Comparison of ENCODE assay signal across 1 cellular context in the genomic region with DNA sequence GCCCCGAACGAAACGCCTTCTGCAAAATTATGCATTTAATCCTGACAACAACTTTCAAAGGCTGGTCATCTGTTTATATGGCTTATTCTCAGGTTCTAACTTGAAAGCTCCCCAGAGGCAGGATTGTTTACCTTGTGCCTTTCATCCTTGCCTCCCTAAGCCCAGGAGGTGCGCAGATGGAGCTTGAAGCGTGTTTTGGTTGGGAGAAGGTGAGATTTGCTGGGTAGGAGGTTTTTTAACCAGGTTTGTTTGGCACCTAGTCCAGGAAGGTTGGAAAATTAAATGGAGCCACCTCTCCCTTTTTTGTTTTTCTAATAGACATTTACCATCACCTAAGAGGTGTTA.
TF ChIP-seq lines count a peak whose summit lies in the region.

No MANE protein-coding gene starts in this region.

TF ChIP-seq in GM23338, 12 proteins besides CTCF, POLR2A, EP300 and RAD21 (continued from another document):
- TF ChIP-seq, protein P1, sequence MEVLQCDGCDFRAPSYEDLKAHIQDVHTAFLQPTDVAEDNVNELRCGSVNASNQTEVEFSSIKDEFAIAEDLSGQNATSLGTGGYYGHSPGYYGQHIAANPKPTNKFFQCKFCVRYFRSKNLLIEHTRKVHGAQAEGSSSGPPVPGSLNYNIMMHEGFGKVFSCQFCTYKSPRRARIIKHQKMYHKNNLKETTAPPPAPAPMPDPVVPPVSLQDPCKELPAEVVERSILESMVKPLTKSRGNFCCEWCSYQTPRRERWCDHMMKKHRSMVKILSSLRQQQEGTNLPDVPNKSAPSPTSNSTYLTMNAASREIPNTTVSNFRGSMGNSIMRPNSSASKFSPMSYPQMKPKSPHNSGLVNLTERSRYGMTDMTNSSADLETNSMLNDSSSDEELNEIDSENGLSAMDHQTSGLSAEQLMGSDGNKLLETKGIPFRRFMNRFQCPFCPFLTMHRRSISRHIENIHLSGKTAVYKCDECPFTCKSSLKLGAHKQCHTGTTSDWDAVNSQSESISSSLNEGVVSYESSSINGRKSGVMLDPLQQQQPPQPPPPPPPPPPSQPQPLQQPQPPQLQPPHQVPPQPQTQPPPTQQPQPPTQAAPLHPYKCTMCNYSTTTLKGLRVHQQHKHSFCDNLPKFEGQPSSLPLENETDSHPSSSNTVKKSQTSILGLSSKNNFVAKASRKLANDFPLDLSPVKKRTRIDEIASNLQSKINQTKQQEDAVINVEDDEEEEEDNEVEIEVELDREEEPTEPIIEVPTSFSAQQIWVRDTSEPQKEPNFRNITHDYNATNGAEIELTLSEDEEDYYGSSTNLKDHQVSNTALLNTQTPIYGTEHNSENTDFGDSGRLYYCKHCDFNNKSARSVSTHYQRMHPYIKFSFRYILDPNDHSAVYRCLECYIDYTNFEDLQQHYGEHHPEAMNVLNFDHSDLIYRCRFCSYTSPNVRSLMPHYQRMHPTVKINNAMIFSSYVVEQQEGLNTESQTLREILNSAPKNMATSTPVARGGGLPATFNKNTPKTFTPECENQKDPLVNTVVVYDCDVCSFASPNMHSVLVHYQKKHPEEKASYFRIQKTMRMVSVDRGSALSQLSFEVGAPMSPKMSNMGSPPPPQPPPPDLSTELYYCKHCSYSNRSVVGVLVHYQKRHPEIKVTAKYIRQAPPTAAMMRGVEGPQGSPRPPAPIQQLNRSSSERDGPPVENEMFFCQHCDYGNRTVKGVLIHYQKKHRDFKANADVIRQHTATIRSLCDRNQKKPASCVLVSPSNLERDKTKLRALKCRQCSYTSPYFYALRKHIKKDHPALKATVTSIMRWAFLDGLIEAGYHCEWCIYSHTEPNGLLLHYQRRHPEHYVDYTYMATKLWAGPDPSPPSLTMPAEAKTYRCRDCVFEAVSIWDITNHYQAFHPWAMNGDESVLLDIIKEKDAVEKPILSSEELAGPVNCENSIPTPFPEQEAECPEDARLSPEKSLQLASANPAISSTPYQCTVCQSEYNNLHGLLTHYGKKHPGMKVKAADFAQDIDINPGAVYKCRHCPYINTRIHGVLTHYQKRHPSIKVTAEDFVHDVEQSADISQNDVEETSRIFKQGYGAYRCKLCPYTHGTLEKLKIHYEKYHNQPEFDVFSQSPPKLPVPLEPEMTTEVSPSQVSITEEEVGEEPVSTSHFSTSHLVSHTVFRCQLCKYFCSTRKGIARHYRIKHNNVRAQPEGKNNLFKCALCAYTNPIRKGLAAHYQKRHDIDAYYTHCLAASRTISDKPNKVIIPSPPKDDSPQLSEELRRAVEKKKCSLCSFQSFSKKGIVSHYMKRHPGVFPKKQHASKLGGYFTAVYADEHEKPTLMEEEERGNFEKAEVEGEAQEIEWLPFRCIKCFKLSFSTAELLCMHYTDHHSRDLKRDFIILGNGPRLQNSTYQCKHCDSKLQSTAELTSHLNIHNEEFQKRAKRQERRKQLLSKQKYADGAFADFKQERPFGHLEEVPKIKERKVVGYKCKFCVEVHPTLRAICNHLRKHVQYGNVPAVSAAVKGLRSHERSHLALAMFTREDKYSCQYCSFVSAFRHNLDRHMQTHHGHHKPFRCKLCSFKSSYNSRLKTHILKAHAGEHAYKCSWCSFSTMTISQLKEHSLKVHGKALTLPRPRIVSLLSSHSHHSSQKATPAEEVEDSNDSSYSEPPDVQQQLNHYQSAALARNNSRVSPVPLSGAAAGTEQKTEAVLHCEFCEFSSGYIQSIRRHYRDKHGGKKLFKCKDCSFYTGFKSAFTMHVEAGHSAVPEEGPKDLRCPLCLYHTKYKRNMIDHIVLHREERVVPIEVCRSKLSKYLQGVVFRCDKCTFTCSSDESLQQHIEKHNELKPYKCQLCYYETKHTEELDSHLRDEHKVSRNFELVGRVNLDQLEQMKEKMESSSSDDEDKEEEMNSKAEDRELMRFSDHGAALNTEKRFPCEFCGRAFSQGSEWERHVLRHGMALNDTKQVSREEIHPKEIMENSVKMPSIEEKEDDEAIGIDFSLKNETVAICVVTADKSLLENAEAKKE (CRISPR knock-in tag; IDR thresholded peaks at IDR 0.05) = no peak
- TF ChIP-seq, protein P2, sequence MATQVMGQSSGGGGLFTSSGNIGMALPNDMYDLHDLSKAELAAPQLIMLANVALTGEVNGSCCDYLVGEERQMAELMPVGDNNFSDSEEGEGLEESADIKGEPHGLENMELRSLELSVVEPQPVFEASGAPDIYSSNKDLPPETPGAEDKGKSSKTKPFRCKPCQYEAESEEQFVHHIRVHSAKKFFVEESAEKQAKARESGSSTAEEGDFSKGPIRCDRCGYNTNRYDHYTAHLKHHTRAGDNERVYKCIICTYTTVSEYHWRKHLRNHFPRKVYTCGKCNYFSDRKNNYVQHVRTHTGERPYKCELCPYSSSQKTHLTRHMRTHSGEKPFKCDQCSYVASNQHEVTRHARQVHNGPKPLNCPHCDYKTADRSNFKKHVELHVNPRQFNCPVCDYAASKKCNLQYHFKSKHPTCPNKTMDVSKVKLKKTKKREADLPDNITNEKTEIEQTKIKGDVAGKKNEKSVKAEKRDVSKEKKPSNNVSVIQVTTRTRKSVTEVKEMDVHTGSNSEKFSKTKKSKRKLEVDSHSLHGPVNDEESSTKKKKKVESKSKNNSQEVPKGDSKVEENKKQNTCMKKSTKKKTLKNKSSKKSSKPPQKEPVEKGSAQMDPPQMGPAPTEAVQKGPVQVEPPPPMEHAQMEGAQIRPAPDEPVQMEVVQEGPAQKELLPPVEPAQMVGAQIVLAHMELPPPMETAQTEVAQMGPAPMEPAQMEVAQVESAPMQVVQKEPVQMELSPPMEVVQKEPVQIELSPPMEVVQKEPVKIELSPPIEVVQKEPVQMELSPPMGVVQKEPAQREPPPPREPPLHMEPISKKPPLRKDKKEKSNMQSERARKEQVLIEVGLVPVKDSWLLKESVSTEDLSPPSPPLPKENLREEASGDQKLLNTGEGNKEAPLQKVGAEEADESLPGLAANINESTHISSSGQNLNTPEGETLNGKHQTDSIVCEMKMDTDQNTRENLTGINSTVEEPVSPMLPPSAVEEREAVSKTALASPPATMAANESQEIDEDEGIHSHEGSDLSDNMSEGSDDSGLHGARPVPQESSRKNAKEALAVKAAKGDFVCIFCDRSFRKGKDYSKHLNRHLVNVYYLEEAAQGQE (IDR thresholded peaks at IDR 0.05; ENCODE audit: unreplicated experiment) = no peak
- TF ChIP-seq POLR2AphosphoS5 (IDR thresholded peaks at IDR 0.05; ENCODE audit: low read depth) (no peak), JUNB (IDR thresholded peaks at IDR 0.05; ENCODE audit: unreplicated experiment) (no peak), EZH2phosphoT487 (IDR thresholded peaks at IDR 0.05; ENCODE audit: unreplicated experiment) (no peak), ZNF114 (CRISPR knock-in tag; IDR thresholded peaks at IDR 0.05) (no peak), STAT1 (IDR thresholded peaks at IDR 0.05; ENCODE audit: unreplicated experiment) (no peak)
